Comparison of ENCODE assay signal across 25 cellular contexts in the genomic region with DNA sequence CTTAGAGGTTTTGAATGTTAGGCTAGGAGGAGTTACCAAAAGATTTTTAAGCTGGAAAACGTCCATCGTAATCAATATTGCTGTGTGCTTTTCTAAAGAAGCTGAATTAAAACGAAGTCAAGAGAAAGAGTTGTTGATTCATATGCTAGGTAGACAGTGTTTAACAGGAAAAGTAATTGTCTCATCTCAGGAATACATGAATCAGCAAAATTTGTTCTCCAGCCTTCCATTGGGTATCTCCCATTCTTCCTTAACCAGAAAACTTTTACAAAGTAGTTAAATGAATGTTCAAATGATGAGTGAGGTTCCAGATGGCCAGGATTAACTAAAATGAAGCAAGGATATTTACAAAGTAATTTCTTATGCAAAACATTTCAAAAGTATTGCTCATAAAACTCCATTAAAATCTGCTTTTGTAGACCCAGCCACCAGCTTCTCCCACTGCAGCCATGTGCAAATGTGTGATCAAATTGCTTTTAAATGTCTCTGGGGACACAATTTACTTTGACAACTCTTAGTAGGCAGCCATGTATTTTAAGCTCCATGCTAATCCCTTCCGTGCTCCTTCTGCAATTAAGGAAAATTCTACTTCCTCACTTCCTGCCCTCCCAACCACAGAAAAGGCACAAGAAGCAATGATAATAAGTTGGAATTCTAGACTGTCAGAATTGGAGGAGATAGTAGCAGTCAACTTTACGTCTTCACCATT.
"Had no signal": no experiment of that assay in that cellular context is flagged by ENCODE, and none has a peak within 500 bp of the region (broad histone marks: within the 10 kb centered on the region; RNA-seq: fewer than 3 reads in every experiment).

No MANE protein-coding gene starts in this region.

- H3K36me3 Mint-ChIP-seq: stimulated activated effector memory CD8-positive, alpha-beta T cell treated with anti-CD3 and anti-CD28 coated beads, Interleukin-12 subunit alpha, Interleukin-12 subunit beta, amount 100 ng/mL, for 72 hours had no signal

- ATAC-seq: foreskin keratinocyte; gastroesophageal sphincter; left ventricle myocardium superior; lower lobe of right lung; naive thymus-derived CD8-positive, alpha-beta T cell; stimulated activated effector memory CD8-positive, alpha-beta T cell treated with anti-CD3 and anti-CD28 coated beads, Interleukin-12 subunit alpha, Interleukin-12 subunit beta, amount 100 ng/mL, for 72 hours had no signal

- H3K27ac ChIP-seq: esophagus muscularis mucosa, foreskin keratinocyte, gastroesophageal sphincter, lower lobe of right lung, prostate gland, right atrium auricular region, sigmoid colon, stomach, thyroid gland, vagina had no signal

- DNase-seq: dermis blood vessel endothelial cell; effector memory CD4-positive, alpha-beta T cell; foreskin keratinocyte; hypothalamus; immature natural killer cell; islet precursor cell; left ventricle myocardium superior; lower lobe of right lung; naive thymus-derived CD8-positive, alpha-beta T cell; nephron progenitor cell; nucleus accumbens; sigmoid colon; stimulated activated CD4-positive, alpha-beta T cell treated with anti-CD3 and anti-CD28 coated beads, Interleukin-2, amount 100 ng/mL, for 24 hours; stimulated activated CD4-positive, alpha-beta T cell treated with anti-CD3 and anti-CD28 coated beads, Interleukin-4, amount 100 ng/mL, for 24 hours; stimulated activated naive CD4-positive, alpha-beta T cell treated with Interleukin-2 at 50 U/mL for 16 hours; stomach; thyroid gland; trophoblast cell had no signal

- FAIRE-seq: endothelial cell of umbilical vein had no signal

- H3K4me3 Mint-ChIP-seq: immature natural killer cell; naive thymus-derived CD8-positive, alpha-beta T cell; nephron progenitor cell; stimulated activated effector memory CD8-positive, alpha-beta T cell treated with anti-CD3 and anti-CD28 coated beads, Interleukin-12 subunit alpha, Interleukin-12 subunit beta, amount 100 ng/mL, for 72 hours had no signal

- H3K4me1 Mint-ChIP-seq: immature natural killer cell; naive thymus-derived CD8-positive, alpha-beta T cell; nephron progenitor cell; stimulated activated effector memory CD8-positive, alpha-beta T cell treated with anti-CD3 and anti-CD28 coated beads, Interleukin-12 subunit alpha, Interleukin-12 subunit beta, amount 100 ng/mL, for 72 hours had no signal

- H3K4me1 ChIP-seq: esophagus muscularis mucosa, foreskin keratinocyte, gastroesophageal sphincter, lower lobe of right lung, prostate gland, right atrium auricular region, sigmoid colon, stomach, thyroid gland, vagina had no signal

- H3K27ac Mint-ChIP-seq: immature natural killer cell; naive thymus-derived CD8-positive, alpha-beta T cell; nephron progenitor cell; stimulated activated effector memory CD8-positive, alpha-beta T cell treated with anti-CD3 and anti-CD28 coated beads, Interleukin-12 subunit alpha, Interleukin-12 subunit beta, amount 100 ng/mL, for 72 hours had no signal

- H3K4me3 ChIP-seq: esophagus muscularis mucosa, gastroesophageal sphincter, lower lobe of right lung, prostate gland, right atrium auricular region, sigmoid colon, stomach, thyroid gland, vagina had no signal

- H3K9me3 ChIP-seq: prostate gland, thyroid gland, vagina had no signal
